11 cellular contexts compared by ENCODE assay signal in the genomic region with DNA sequence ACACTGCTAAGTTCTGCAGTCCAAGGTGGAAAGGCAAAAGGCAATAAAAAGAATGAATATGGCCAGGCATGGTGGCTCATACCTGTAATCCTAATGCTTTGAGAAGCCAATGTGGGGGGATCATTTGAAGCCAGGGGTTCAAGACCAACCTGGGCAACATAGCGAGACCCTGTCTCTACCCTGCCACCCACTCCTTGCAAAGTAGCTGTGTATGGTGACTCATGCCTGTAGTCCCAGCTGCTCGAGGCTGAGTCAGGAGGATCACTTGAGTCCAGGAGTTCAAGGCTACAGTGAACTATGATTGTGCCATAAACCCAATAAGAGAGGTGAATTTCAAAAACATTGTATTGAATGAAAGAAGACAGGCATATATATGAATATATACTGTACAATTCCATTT. TPM values are rescaled to one million over a fixed set of nuclear protein-coding genes. Genes with fewer than 3 reads are reported as not detected.
DNase-seq lines count a peak whose midpoint lies in the region; ATAC-seq, FAIRE-seq and TF ChIP-seq lines count a peak whose summit lies in the region.
"Had no signal": no experiment of that assay in that cellular context is flagged by ENCODE, and none has a peak within 500 bp of the region (broad histone marks: within the 10 kb centered on the region; RNA-seq: fewer than 3 reads in every experiment).

No MANE protein-coding gene starts in this region.

- peak overlapping the region; percentile 95 for H3K4me3 ChIP-seq in CD4-positive, CD25-positive, alpha-beta regulatory T cell (ENCODE audit: low read depth, low read length)
- H3K4me3 ChIP-seq in Loucy (ENCODE audit: low read length, poor library complexity, severe bottlenecking) (peak overlapping the region; percentile 83), astrocyte (ENCODE audit: insufficient read depth, low read depth, low read length) (peak overlapping the region; percentile 21), mesodermal cell (ENCODE audit: extremely low read depth, insufficient read depth, low read length, poor library complexity, severe bottlenecking) (peak overlapping the region; percentile 90)

- TF ChIP-seq CTCF in Loucy (conservative IDR thresholded peaks at IDR 0.05; ENCODE audit: low read length) (no peak), astrocyte (IDR thresholded peaks at IDR 0.05; ENCODE audit: insufficient read depth, low read depth, low read length) (no peak)

- FAIRE-seq in astrocyte (lab: Jason Lieb, UNC) = no peak

- no peaks in the 10 kb centered on the region for H3K27me3 ChIP-seq in CD4-positive, CD25-positive, alpha-beta regulatory T cell (ENCODE audit: control insufficient read depth, insufficient read depth, low read length)
- H3K27me3 ChIP-seq in Loucy (ENCODE audit: insufficient read depth, low read length, poor library complexity, severe bottlenecking) = no peaks in the 10 kb centered on the region
- H3K27me3 ChIP-seq in astrocyte (ENCODE audit: insufficient read depth, low read length) = no peaks in the 10 kb centered on the region
- H3K27me3 ChIP-seq: esophagus muscularis mucosa had no signal

- peaks cover 9% of the 10 kb centered on the region for H3K27me3 Mint-ChIP-seq in CD4-positive, CD25-positive, alpha-beta regulatory T cell
- no peaks in the 10 kb centered on the region for H3K27me3 Mint-ChIP-seq in astrocyte (ENCODE audit: low read depth, unreplicated experiment)
- H3K27me3 Mint-ChIP-seq: naive B cell had no signal

- DNase-seq in CD4-positive, CD25-positive, alpha-beta regulatory T cell = no peak
- DNase-seq in astrocyte (ENCODE audit: low read depth) (no peak), inferior parietal cortex (ENCODE audit: extremely low spot score) (no peak), iPS-NIHi11 (ENCODE audit: low spot score) (no peak)
- no peak for DNase-seq in stimulated activated naive CD4-positive, alpha-beta T cell (lab: John Stamatoyannopoulos, UW)
- DNase-seq: naive B cell, NCI-H526 had no signal

- peaks cover 96% of the 10 kb centered on the region for H3K79me2 ChIP-seq in Loucy (ENCODE audit: insufficient read depth, low read length)
- peaks cover 81% of the 10 kb centered on the region for H3K79me2 ChIP-seq in astrocyte (ENCODE audit: insufficient read depth, low read length)

- H3K9me3 Mint-ChIP-seq in CD4-positive, CD25-positive, alpha-beta regulatory T cell = no peaks in the 10 kb centered on the region
- no peaks in the 10 kb centered on the region for H3K9me3 Mint-ChIP-seq in astrocyte (ENCODE audit: unreplicated experiment)
- H3K9me3 Mint-ChIP-seq: naive B cell had no signal

- ATAC-seq in CD4-positive, CD25-positive, alpha-beta regulatory T cell (ENCODE audit: low read depth in 2 of 2) = no peak
- ATAC-seq in GM18517 (IDR thresholded peaks at IDR 0.05; ENCODE audit: unreplicated experiment) = no peak

- peak overlapping the region; percentile 34 for H3K9ac ChIP-seq in Loucy (ENCODE audit: low read depth, low read length, poor library complexity, severe bottlenecking)
- no peak overlapping the region for H3K9ac ChIP-seq in astrocyte (ENCODE audit: low read length)

- H3K4me3 Mint-ChIP-seq in CD4-positive, CD25-positive, alpha-beta regulatory T cell = peak overlapping the region; percentile 88 to 97 (median 94)
- H3K4me3 Mint-ChIP-seq in astrocyte (ENCODE audit: unreplicated experiment) = peak overlapping the region; percentile 83

- H3K9me2 ChIP-seq in Loucy (replicated peaks; ENCODE audit: low read depth, low read length) = no peaks in the 10 kb centered on the region

- no peaks in the 10 kb centered on the region for H3F3A ChIP-seq in Loucy (ENCODE audit: low read depth)

- no CpG with 5 or more reads among the region's 2 CpGs for WGBS in mesodermal cell (ENCODE audit: insufficient coverage in 2 of 2), 2 experiments

- H3K4me1 Mint-ChIP-seq in CD4-positive, CD25-positive, alpha-beta regulatory T cell = peaks cover 50 to 85% (median 70%) of the 10 kb centered on the region in 4 donors
- H3K4me1 Mint-ChIP-seq in astrocyte (ENCODE audit: low read depth, unreplicated experiment) = peaks cover 51% of the 10 kb centered on the region

- H3K36me3 Mint-ChIP-seq in CD4-positive, CD25-positive, alpha-beta regulatory T cell = peaks cover 3% of the 10 kb centered on the region
- H3K36me3 Mint-ChIP-seq in astrocyte (ENCODE audit: low read depth, unreplicated experiment) = peaks cover 1% of the 10 kb centered on the region
- H3K36me3 Mint-ChIP-seq: naive B cell had no signal

- peak overlapping the region in 2 of 3 donors; percentile 20 to 81 for H3K27ac Mint-ChIP-seq in CD4-positive, CD25-positive, alpha-beta regulatory T cell
- peak overlapping the region; percentile 56 for H3K27ac Mint-ChIP-seq in astrocyte (ENCODE audit: unreplicated experiment)

- peaks cover 81% of the 10 kb centered on the region for H3K4me1 ChIP-seq in CD4-positive, CD25-positive, alpha-beta regulatory T cell (ENCODE audit: control insufficient read depth, insufficient read depth, low read length, poor library complexity, severe bottlenecking)
- H3K4me1 ChIP-seq in Loucy (ENCODE audit: insufficient read depth, low read length, poor library complexity, severe bottlenecking) (peaks cover 77% of the 10 kb centered on the region), astrocyte (ENCODE audit: insufficient read depth, low read length) (peaks cover 48% of the 10 kb centered on the region), mesodermal cell (ENCODE audit: control insufficient read depth, insufficient read depth, low read length, poor library complexity, severe bottlenecking) (peaks cover 48% of the 10 kb centered on the region)

- H2AFZ ChIP-seq in Loucy (ENCODE audit: low read length) = no peak overlapping the region
- no peak overlapping the region for H2AFZ ChIP-seq in astrocyte (ENCODE audit: low read depth, low read length)

- peak overlapping the region; percentile 94 for H3K4me2 ChIP-seq in Loucy (ENCODE audit: low read depth, low read length, poor library complexity, severe bottlenecking)
- H3K4me2 ChIP-seq in astrocyte (ENCODE audit: low read length) = peak overlapping the region; percentile 85

- no peaks in the 10 kb centered on the region for H3K36me3 ChIP-seq in CD4-positive, CD25-positive, alpha-beta regulatory T cell (ENCODE audit: control insufficient read depth, insufficient read depth, low read length)
- H3K36me3 ChIP-seq in Loucy (ENCODE audit: insufficient read depth, low read length) (no peaks in the 10 kb centered on the region), astrocyte (ENCODE audit: insufficient read depth, low read length) (peaks cover 3% of the 10 kb centered on the region), mesodermal cell (ENCODE audit: control insufficient read depth, insufficient read depth, low read length) (peaks cover 9% of the 10 kb centered on the region)
- H3K36me3 ChIP-seq: esophagus muscularis mucosa had no signal

- H3K9me3 ChIP-seq in CD4-positive, CD25-positive, alpha-beta regulatory T cell (ENCODE audit: control insufficient read depth in 2 of 2, low read length in 2 of 2) = no peaks in the 10 kb centered on the region
- H3K9me3 ChIP-seq in Loucy (ENCODE audit: insufficient read depth, low read depth, low read length) (no peaks in the 10 kb centered on the region), astrocyte (ENCODE audit: insufficient read depth, low read depth, low read length) (no peaks in the 10 kb centered on the region), mesodermal cell (ENCODE audit: control insufficient read depth, low read length) (no peaks in the 10 kb centered on the region)
- H3K9me3 ChIP-seq: esophagus muscularis mucosa had no signal

- peaks cover 71% of the 10 kb centered on the region for H4K20me1 ChIP-seq in Loucy (ENCODE audit: insufficient read depth, low read length, poor library complexity, severe bottlenecking)
- peaks cover 68% of the 10 kb centered on the region for H4K20me1 ChIP-seq in astrocyte (ENCODE audit: insufficient read depth, low read length)

- peak overlapping the region; percentile 91 for H3K27ac ChIP-seq in CD4-positive, CD25-positive, alpha-beta regulatory T cell (ENCODE audit: insufficient read depth, low read length, poor library complexity, severe bottlenecking)
- H3K27ac ChIP-seq in astrocyte (ENCODE audit: low read depth, low read length) (no peak overlapping the region), mesodermal cell (ENCODE audit: low read depth, low read length, severe bottlenecking) (no peak overlapping the region)

RNA-seq across cellular contexts. Expression of a gene that starts 2.4 kb away (rescaled TPM):
- total RNA-seq in CD4-positive, CD25-positive, alpha-beta regulatory T cell = 168 TPM
- polyA plus RNA-seq in CD4-positive, CD25-positive, alpha-beta regulatory T cell = 1,000 to 10,000 TPM in 2 of 4 donors, 100 to 1,000 TPM in 2; 980 to 1,134 (median 1,024) TPM
- 374 and 433 TPM in 2 replicates for total RNA-seq in astrocyte
- 436 TPM for polyA plus RNA-seq in mesodermal cell (2013, experiment 1 of 2)
- polyA plus RNA-seq in mesodermal cell (2013, experiment 2 of 2) = 410 TPM

RNA-seq across cellular contexts. Expression of a gene that starts 16.8 kb away (rescaled TPM):
- 382 TPM for total RNA-seq in CD4-positive, CD25-positive, alpha-beta regulatory T cell
- 1,000 to 10,000 TPM; 2,262 to 2,381 (median 2,361) TPM for polyA plus RNA-seq in CD4-positive, CD25-positive, alpha-beta regulatory T cell
- 659 and 682 TPM in 2 replicates for total RNA-seq in astrocyte
- 586 TPM for polyA plus RNA-seq in mesodermal cell (2013, experiment 1 of 2)
- 589 TPM for polyA plus RNA-seq in mesodermal cell (2013, experiment 2 of 2)

RNA-seq across cellular contexts. Expression of a gene that starts 44.6 kb away (rescaled TPM):
- total RNA-seq in CD4-positive, CD25-positive, alpha-beta regulatory T cell = 1.4 TPM
- polyA plus RNA-seq in CD4-positive, CD25-positive, alpha-beta regulatory T cell = under 1 TPM; 0.03 to 0.68 (median 0.49) TPM
- 0.57 and 0.94 TPM in 2 replicates for total RNA-seq in astrocyte
- polyA plus RNA-seq in mesodermal cell (2013, experiment 1 of 2) = 0.81 TPM
- 0.35 TPM for polyA plus RNA-seq in mesodermal cell (2013, experiment 2 of 2)

Comparison
In these comparisons a context has a peak if more than half of its experiments do, and no peak if none do; other contexts are left out.
1. H3K4me3 ChIP-seq: peak in every context shown above with its lines; median percentile 95 in CD4-positive, CD25-positive, alpha-beta regulatory T cell; 90 in mesodermal cell; 83 in Loucy; 21 in astrocyte.